1 cellular context compared by ENCODE assay signal in the genomic region with DNA sequence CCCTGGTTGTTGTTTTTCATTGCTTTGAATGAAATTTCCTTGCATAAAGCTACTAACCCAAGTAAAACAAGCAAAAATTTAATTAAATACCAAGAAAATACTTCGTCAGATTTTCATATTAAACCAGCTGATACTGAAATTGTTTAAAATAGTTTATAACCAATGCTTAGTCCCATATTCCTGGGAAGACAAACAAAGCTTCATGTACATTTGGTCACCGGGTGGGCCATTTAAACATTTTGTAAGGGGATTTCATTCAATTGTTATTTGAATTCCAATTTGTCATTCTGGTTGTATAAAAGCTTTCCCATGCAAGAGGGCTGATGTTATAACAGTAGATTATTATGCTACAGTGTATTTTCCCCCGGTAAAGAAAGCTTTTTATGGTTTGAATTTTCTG.
TF ChIP-seq lines count a peak whose summit lies in the region.

No MANE protein-coding gene starts in this region.

TF ChIP-seq in HepG2, 621 proteins besides CTCF, POLR2A, EP300 and RAD21:
- TF ChIP-seq SUZ12 (IDR thresholded peaks at IDR 0.05; ENCODE audit: low read depth, low read length) (no peak), PPARG (CRISPR knock-in tag; conservative IDR thresholded peaks at IDR 0.05) (no peak), CCDC6 (CRISPR knock-in tag; IDR thresholded peaks at IDR 0.05) (no peak), YY1 (IDR thresholded peaks at IDR 0.05; ENCODE audit: insufficient read depth, insufficient replicate concordance, low read depth, low read length) (no peak), ZNF180 (CRISPR knock-in tag; IDR thresholded peaks at IDR 0.05; ENCODE audit: borderline replicate concordance, low read depth) (no peak), CERS6 (CRISPR knock-in tag; IDR thresholded peaks at IDR 0.05) (no peak), DBP (CRISPR knock-in tag; IDR thresholded peaks at IDR 0.05; ENCODE audit: not compliant biosample characterization) (peak; percentile 10), ZNF740 (CRISPR knock-in tag; IDR thresholded peaks at IDR 0.05) (no peak), ATF3 (CRISPR knock-in tag; IDR thresholded peaks at IDR 0.05) (no peak), XBP1 (CRISPR knock-in tag; IDR thresholded peaks at IDR 0.05) (no peak), CBFB (CRISPR knock-in tag; IDR thresholded peaks at IDR 0.05) (no peak), ZNF343 (CRISPR knock-in tag; IDR thresholded peaks at IDR 0.05) (no peak), ISX (CRISPR knock-in tag; conservative IDR thresholded peaks at IDR 0.05) (no peak; the same call in 1 of the 2 replicates), ZNF850 (CRISPR knock-in tag; conservative IDR thresholded peaks at IDR 0.05) (0 out of 2 replicates have a peak, but pooled peaks have one; percentile 57), ZFP62 (CRISPR knock-in tag; IDR thresholded peaks at IDR 0.05) (no peak), FOXO4 (CRISPR knock-in tag; conservative IDR thresholded peaks at IDR 0.05) (0 out of 2 replicates have a peak, but pooled peaks have one; percentile 15), ZNF383 (CRISPR knock-in tag; IDR thresholded peaks at IDR 0.05; ENCODE audit: borderline replicate concordance) (no peak), PBX3 (CRISPR knock-in tag; IDR thresholded peaks at IDR 0.05; ENCODE audit: borderline replicate concordance) (0 out of 2 replicates have a peak, but pooled peaks have one; percentile 34), TRIM24 (CRISPR knock-in tag; IDR thresholded peaks at IDR 0.05) (no peak), ZFP37 (CRISPR knock-in tag; IDR thresholded peaks at IDR 0.05; ENCODE audit: borderline replicate concordance) (no peak), ZNF33A (CRISPR knock-in tag; IDR thresholded peaks at IDR 0.05; ENCODE audit: borderline replicate concordance) (peak; percentile 56; the same call in 1 of the 2 replicates)
- TF ChIP-seq, protein P1, sequence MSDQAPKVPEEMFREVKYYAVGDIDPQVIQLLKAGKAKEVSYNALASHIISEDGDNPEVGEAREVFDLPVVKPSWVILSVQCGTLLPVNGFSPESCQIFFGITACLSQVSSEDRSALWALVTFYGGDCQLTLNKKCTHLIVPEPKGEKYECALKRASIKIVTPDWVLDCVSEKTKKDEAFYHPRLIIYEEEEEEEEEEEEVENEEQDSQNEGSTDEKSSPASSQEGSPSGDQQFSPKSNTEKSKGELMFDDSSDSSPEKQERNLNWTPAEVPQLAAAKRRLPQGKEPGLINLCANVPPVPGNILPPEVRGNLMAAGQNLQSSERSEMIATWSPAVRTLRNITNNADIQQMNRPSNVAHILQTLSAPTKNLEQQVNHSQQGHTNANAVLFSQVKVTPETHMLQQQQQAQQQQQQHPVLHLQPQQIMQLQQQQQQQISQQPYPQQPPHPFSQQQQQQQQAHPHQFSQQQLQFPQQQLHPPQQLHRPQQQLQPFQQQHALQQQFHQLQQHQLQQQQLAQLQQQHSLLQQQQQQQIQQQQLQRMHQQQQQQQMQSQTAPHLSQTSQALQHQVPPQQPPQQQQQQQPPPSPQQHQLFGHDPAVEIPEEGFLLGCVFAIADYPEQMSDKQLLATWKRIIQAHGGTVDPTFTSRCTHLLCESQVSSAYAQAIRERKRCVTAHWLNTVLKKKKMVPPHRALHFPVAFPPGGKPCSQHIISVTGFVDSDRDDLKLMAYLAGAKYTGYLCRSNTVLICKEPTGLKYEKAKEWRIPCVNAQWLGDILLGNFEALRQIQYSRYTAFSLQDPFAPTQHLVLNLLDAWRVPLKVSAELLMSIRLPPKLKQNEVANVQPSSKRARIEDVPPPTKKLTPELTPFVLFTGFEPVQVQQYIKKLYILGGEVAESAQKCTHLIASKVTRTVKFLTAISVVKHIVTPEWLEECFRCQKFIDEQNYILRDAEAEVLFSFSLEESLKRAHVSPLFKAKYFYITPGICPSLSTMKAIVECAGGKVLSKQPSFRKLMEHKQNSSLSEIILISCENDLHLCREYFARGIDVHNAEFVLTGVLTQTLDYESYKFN (CRISPR knock-in tag; conservative IDR thresholded peaks at IDR 0.05) = no peak
- TF ChIP-seq, protein P2, sequence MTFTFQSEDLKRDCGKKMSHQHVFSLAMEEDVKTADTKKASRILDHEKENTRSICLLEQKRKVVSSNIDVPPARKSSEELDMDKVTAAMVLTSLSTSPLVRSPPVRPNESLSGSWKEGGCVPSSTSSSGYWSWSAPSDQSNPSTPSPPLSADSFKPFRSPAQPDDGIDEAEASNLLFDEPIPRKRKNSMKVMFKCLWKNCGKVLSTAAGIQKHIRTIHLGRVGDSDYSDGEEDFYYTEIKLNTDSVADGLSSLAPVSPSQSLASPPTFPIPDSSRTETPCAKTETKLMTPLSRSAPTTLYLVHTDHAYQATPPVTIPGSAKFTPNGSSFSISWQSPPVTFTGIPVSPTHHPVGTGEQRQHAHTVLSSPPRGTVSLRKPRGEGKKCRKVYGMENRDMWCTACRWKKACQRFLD (CRISPR knock-in tag; IDR thresholded peaks at IDR 0.05; ENCODE audit: borderline replicate concordance) = no peak
- TF ChIP-seq, protein P3, sequence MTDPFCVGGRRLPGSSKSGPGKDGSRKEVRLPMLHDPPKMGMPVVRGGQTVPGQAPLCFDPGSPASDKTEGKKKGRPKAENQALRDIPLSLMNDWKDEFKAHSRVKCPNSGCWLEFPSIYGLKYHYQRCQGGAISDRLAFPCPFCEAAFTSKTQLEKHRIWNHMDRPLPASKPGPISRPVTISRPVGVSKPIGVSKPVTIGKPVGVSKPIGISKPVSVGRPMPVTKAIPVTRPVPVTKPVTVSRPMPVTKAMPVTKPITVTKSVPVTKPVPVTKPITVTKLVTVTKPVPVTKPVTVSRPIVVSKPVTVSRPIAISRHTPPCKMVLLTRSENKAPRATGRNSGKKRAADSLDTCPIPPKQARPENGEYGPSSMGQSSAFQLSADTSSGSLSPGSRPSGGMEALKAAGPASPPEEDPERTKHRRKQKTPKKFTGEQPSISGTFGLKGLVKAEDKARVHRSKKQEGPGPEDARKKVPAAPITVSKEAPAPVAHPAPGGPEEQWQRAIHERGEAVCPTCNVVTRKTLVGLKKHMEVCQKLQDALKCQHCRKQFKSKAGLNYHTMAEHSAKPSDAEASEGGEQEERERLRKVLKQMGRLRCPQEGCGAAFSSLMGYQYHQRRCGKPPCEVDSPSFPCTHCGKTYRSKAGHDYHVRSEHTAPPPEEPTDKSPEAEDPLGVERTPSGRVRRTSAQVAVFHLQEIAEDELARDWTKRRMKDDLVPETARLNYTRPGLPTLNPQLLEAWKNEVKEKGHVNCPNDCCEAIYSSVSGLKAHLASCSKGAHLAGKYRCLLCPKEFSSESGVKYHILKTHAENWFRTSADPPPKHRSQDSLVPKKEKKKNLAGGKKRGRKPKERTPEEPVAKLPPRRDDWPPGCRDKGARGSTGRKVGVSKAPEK (CRISPR knock-in tag; IDR thresholded peaks at IDR 0.05; ENCODE audit: borderline replicate concordance) = no peak
TF ChIP-seq in HepG2: peak in this region for 5.
